ENCODE assay signal across 8 cellular contexts in genomic region chr5:136769900-136770684, GRCh38.
DNase-seq lines count a peak whose midpoint lies in the region; ATAC-seq and TF ChIP-seq lines count a peak whose summit lies in the region.

No MANE protein-coding gene starts in this region.

- WGBS in right cardiac atrium: 31% methylated on average over 11 of the region's 11 CpGs
- WGBS in sigmoid colon, 2 donors: 37% methylated on average over 11 of the region's 11 CpGs

- DNase-seq in NCI-H1436 (lab: John Stamatoyannopoulos, UW) (peak; percentile 39), NCI-H1436 treated with DMSO at 0.1 percent for 48 hours (lab: John Stamatoyannopoulos, UW) (no peak), NCI-H774 (lab: John Stamatoyannopoulos, UW) (peak; percentile 48), amniotic stem cell (lab: John Stamatoyannopoulos, UW) (peak; percentile 72), right cardiac atrium (peak; percentile 55 to 82 (median 71)), sigmoid colon (peak; percentile 75)

- TF ChIP-seq POLR2A in sigmoid colon (IDR thresholded peaks at IDR 0.05): no peak

- H3K27ac ChIP-seq in right cardiac atrium (ENCODE audit: low read length): no peak overlapping the region
- H3K27ac ChIP-seq in sigmoid colon: no peak overlapping the region

- intact Hi-C loops in right cardiac atrium (cut with DNase I): loop anchor here (2.0 to 10.0 kb wide), 3 partner anchors 521 to 525 kb away; no protein-coding TSS in a partner anchor
- intact Hi-C loops in sigmoid colon (cut with DNase I): loop anchor here (5.0 kb wide), 1 partner anchor 523 kb away; no protein-coding TSS in a partner anchor

- ATAC-seq in GM19452 (IDR thresholded peaks at IDR 0.05; ENCODE audit: unreplicated experiment) (peak; percentile 73), HG03520 (IDR thresholded peaks at IDR 0.05; ENCODE audit: unreplicated experiment) (peak; percentile 83), right cardiac atrium (peak; percentile 81 to 85)

- no peak overlapping the region for H3K4me3 ChIP-seq in right cardiac atrium (ENCODE audit: low read length)
- no peak overlapping the region for H3K4me3 ChIP-seq in sigmoid colon

- no peaks in the 10 kb centered on the region for H3K27me3 ChIP-seq in right cardiac atrium (ENCODE audit: control insufficient read depth, insufficient read depth)
- H3K27me3 ChIP-seq in sigmoid colon: no peaks in the 10 kb centered on the region

- no peaks in the 10 kb centered on the region for H3K4me1 ChIP-seq in right cardiac atrium (ENCODE audit: control insufficient read depth, insufficient read depth, low read length)
- no peaks in the 10 kb centered on the region for H3K4me1 ChIP-seq in sigmoid colon

- no peaks in the 10 kb centered on the region for H3K9me3 ChIP-seq in right cardiac atrium (ENCODE audit: control insufficient read depth, low read length)
- H3K9me3 ChIP-seq in sigmoid colon: no peaks in the 10 kb centered on the region

- TF ChIP-seq CTCF in sigmoid colon (IDR thresholded peaks at IDR 0.05): peak; percentile 23 to 74 (median 68)

- H3K36me3 ChIP-seq in sigmoid colon: no peaks in the 10 kb centered on the region

- no peak for TF ChIP-seq EP300 in sigmoid colon (IDR thresholded peaks at IDR 0.05)
